Comparison of ENCODE assay signal across 17 cellular contexts in the genomic region with DNA sequence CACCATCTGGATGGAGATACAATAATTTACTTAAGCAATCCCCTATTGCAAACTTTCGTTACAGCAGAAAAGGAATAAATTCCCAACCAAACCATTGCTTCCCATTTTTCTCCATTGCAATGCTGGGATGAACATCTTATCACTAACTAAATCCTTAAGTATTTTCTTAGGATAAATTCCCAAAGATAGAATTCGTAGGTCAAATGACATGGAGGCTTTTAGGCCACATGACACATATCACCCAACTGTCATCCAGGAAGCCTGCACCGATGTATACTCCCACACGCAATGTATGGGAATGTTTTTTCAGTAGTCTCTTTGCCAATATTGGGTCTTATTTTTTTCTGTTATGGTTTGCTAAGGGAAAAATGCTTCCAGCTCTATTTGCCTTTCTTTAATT. TPM values are rescaled to one million over a fixed set of nuclear protein-coding genes. Genes with fewer than 3 reads are reported as not detected.
DNase-seq lines count a peak whose midpoint lies in the region; ATAC-seq and TF ChIP-seq lines count a peak whose summit lies in the region.
"Had no signal": no experiment of that assay in that cellular context is flagged by ENCODE, and none has a peak within 500 bp of the region (broad histone marks: within the 10 kb centered on the region; RNA-seq: fewer than 3 reads in every experiment).

No MANE protein-coding gene starts in this region.

- no peak for TF ChIP-seq POLR2A in vagina (IDR thresholded peaks at IDR 0.05)

- 84% methylated on average over 4 of the region's 4 CpGs for WGBS in mammary epithelial cell (ENCODE audit: low coverage, missing lambda C conversion rate)

- H4K20me1 ChIP-seq in mammary epithelial cell (ENCODE audit: insufficient read depth, low read length): peaks cover 2% of the 10 kb centered on the region

- in situ Hi-C loops in mammary epithelial cell (cut with MboI; ENCODE audit: low sequenced_read_pairs in 2 of 2): loop anchor here in 1 of 2 donors (25.0 kb wide), 2 partner anchors 150 to 325 kb away; partner anchors contain the start of genes DPH1, OVCA2 and RTN4RL1

- CTCF ChIA-PET in mammary epithelial cell (lab: Charles Lee; ENCODE audit: low non-redundant PET): no interaction called here
- CTCF ChIA-PET in naive thymus-derived CD4-positive, alpha-beta T cell (lab: Charles Lee): interaction anchor here (0.8 to 1.3 kb wide), 2 partner anchors 9 to 28 kb away, joined by 3 read pairs; no protein-coding TSS in a partner anchor

- H3K4me3 Mint-ChIP-seq in naive thymus-derived CD4-positive, alpha-beta T cell: peak overlapping the region in 7 of 10 donors; percentile 28 to 85 (median 74)
- H3K4me3 Mint-ChIP-seq: activated naive CD8-positive, alpha-beta T cell treated with anti-CD3 and anti-CD28 coated beads, Interleukin-2, amount 50 U/mL, for 24 hours had no signal

- peak overlapping the region in 1 of 9 donors; percentile 42 for H3K27ac Mint-ChIP-seq in naive thymus-derived CD4-positive, alpha-beta T cell
- H3K27ac Mint-ChIP-seq: activated naive CD8-positive, alpha-beta T cell treated with anti-CD3 and anti-CD28 coated beads, Interleukin-2, amount 50 U/mL, for 24 hours had no signal

- no TSS peak for BruUV-seq in mammary epithelial cell (replicated peaks; lab: Mats Ljungman, UMichigan)

- peaks cover 46% of the 10 kb centered on the region for H3K79me2 ChIP-seq in mammary epithelial cell (ENCODE audit: insufficient read depth, low read length)

- peak overlapping the region; percentile 95 for H3K4me3 ChIP-seq in left ventricle myocardium inferior
- H3K4me3 ChIP-seq in mammary epithelial cell (replicated peaks in 1 of 3; ENCODE audit: insufficient read depth in 1 of 3, low read depth in 2 of 3, low read length in 3 of 3): no peak overlapping the region
- H3K4me3 ChIP-seq in naive thymus-derived CD4-positive, alpha-beta T cell (ENCODE audit: low read length): no peak overlapping the region
- H3K4me3 ChIP-seq in vagina: no peak overlapping the region

- dilution Hi-C loops in mammary epithelial cell (cut with HindIII; ENCODE audit: low sequenced_read_pairs): loop anchor here (5.0 kb wide), 3 partner anchors 35 to 135 kb away; partner anchors contain the start of gene SLC43A2

- ATAC-seq in left cardiac atrium (no peak), left colon (no peak), HG02938 (IDR thresholded peaks at IDR 0.05; ENCODE audit: unreplicated experiment) (no peak), GM21381 (IDR thresholded peaks at IDR 0.05; ENCODE audit: unreplicated experiment) (no peak)
- ATAC-seq in naive thymus-derived CD4-positive, alpha-beta T cell: no peak
- ATAC-seq: activated naive CD8-positive, alpha-beta T cell treated with anti-CD3 and anti-CD28 coated beads, Interleukin-2, amount 50 U/mL, for 24 hours; heart left ventricle had no signal

- H3K36me3 ChIP-seq in left ventricle myocardium inferior: peaks cover 40% of the 10 kb centered on the region
- peaks cover 28% of the 10 kb centered on the region for H3K36me3 ChIP-seq in mammary epithelial cell (ENCODE audit: insufficient read depth, low read length)
- no peaks in the 10 kb centered on the region for H3K36me3 ChIP-seq in naive thymus-derived CD4-positive, alpha-beta T cell (ENCODE audit: control insufficient read depth in 2 of 3, insufficient read depth in 3 of 3, low read length in 3 of 3)
- H3K36me3 ChIP-seq in vagina: peaks cover 0 to 5% of the 10 kb centered on the region in 2 donors

- peaks cover 0 to 13% (median 0%) of the 10 kb centered on the region in 5 donors for H3K36me3 Mint-ChIP-seq in naive thymus-derived CD4-positive, alpha-beta T cell

- no peak overlapping the region for H3K9ac ChIP-seq in mammary epithelial cell (ENCODE audit: insufficient read depth, low read length)

- H3K27me3 ChIP-seq in left ventricle myocardium inferior (ENCODE audit: low read depth) (no peaks in the 10 kb centered on the region), mammary epithelial cell (ENCODE audit: insufficient read depth, low read length) (no peaks in the 10 kb centered on the region), vagina (no peaks in the 10 kb centered on the region)
- peaks cover 0 to 7% of the 10 kb centered on the region in 2 donors for H3K27me3 ChIP-seq in naive thymus-derived CD4-positive, alpha-beta T cell (ENCODE audit: control insufficient read depth in 2 of 2, insufficient read depth in 2 of 2, low read length in 2 of 2)
- H3K27me3 ChIP-seq: heart left ventricle had no signal

- DNase-seq in left ventricle myocardium inferior (no peak), left cardiac atrium (no peak), mammary epithelial cell (no peak), vagina (ENCODE audit: extremely low spot score in 2 of 2) (no peak), left colon (no peak)
- DNase-seq in naive thymus-derived CD4-positive, alpha-beta T cell: no peak
- DNase-seq: activated naive CD8-positive, alpha-beta T cell treated with anti-CD3 and anti-CD28 coated beads, Interleukin-2, amount 50 U/mL, for 24 hours; cerebellar nuclear complex; heart left ventricle; kidney; MM.1S; NCI-H1930; NCI-H69; stimulated activated CD4-positive, alpha-beta T cell treated with anti-CD3 and anti-CD28 coated beads, Interleukin-1b, Interleukin-23, amount 100 ng/mL, for 48 hours had no signal

- intact Hi-C loops in left ventricle myocardium inferior (cut with micrococcal nuclease): no loop called here
- intact Hi-C loops in left cardiac atrium (cut with DNase I): loop anchor here in 1 of 2 donors (5.0 kb wide), 1 partner anchor 40 kb away; no protein-coding TSS in a partner anchor
- intact Hi-C loops in mammary epithelial cell (cut with micrococcal nuclease): loop anchor here (10.0 kb wide), 1 partner anchor 693 kb away; the partner anchor contains the start of gene MNT
- intact Hi-C loops in naive thymus-derived CD4-positive, alpha-beta T cell (cut with micrococcal nuclease): no loop called here
- intact Hi-C loops in vagina (cut with DNase I): loop anchor here (2.0 to 10.0 kb wide), 2 partner anchors 27 to 137 kb away; partner anchors contain the start of gene PRPF8
- intact Hi-C loops in left colon (cut with DNase I, micrococcal nuclease): no loop called here

- H3K4me1 Mint-ChIP-seq in naive thymus-derived CD4-positive, alpha-beta T cell: peaks cover 10 to 29% (median 22%) of the 10 kb centered on the region in 7 donors

- H3K9me3 Mint-ChIP-seq in naive thymus-derived CD4-positive, alpha-beta T cell: no peaks in the 10 kb centered on the region
- H3K9me3 Mint-ChIP-seq: activated naive CD8-positive, alpha-beta T cell treated with anti-CD3 and anti-CD28 coated beads, Interleukin-2, amount 50 U/mL, for 24 hours; T-cell had no signal

- POLR2A ChIA-PET in naive thymus-derived CD4-positive, alpha-beta T cell (lab: Charles Lee): interaction anchor here (0.5 to 1.1 kb wide), 4 partner anchors 12 to 103 kb away, joined by 3 to 4 read pairs (median 4); partner anchors contain the start of gene WDR81

- H3K4me1 ChIP-seq in left ventricle myocardium inferior (peaks cover 70% of the 10 kb centered on the region), mammary epithelial cell (ENCODE audit: insufficient read depth, low read length) (peaks cover 41% of the 10 kb centered on the region), vagina (peaks cover 45% of the 10 kb centered on the region)
- peaks cover 14 to 20% of the 10 kb centered on the region in 2 donors for H3K4me1 ChIP-seq in naive thymus-derived CD4-positive, alpha-beta T cell (ENCODE audit: control insufficient read depth in 2 of 2, insufficient read depth in 2 of 2, low read length in 2 of 2)

- no peak overlapping the region for H2AFZ ChIP-seq in mammary epithelial cell (ENCODE audit: low read depth, low read length)

- peak overlapping the region; percentile 83 for H3K27ac ChIP-seq in left ventricle myocardium inferior (replicated peaks)
- H3K27ac ChIP-seq in mammary epithelial cell (ENCODE audit: insufficient read depth, low read depth, low read length): no peak overlapping the region
- no peak overlapping the region for H3K27ac ChIP-seq in naive thymus-derived CD4-positive, alpha-beta T cell (ENCODE audit: low read depth, low read length)
- H3K27ac ChIP-seq in vagina: peak overlapping the region; percentile 100

- H3K9me3 ChIP-seq in left ventricle myocardium inferior (replicated peaks): no peaks in the 10 kb centered on the region
- no peaks in the 10 kb centered on the region for H3K9me3 ChIP-seq in mammary epithelial cell (replicated peaks; ENCODE audit: insufficient read depth, low read length)
- H3K9me3 ChIP-seq in naive thymus-derived CD4-positive, alpha-beta T cell (ENCODE audit: control insufficient read depth in 2 of 3, low read length in 3 of 3): no peaks in the 10 kb centered on the region
- no peaks in the 10 kb centered on the region for H3K9me3 ChIP-seq in vagina
- H3K9me3 ChIP-seq: heart left ventricle had no signal

- peaks cover 4 to 33% (median 18%) of the 10 kb centered on the region in 5 donors for H3K27me3 Mint-ChIP-seq in naive thymus-derived CD4-positive, alpha-beta T cell

- H3K4me2 ChIP-seq in mammary epithelial cell (ENCODE audit: insufficient read depth, low read depth, low read length): peak overlapping the region; percentile 100

- TF ChIP-seq CTCF in left ventricle myocardium inferior (IDR thresholded peaks at IDR 0.05; ENCODE audit: borderline replicate concordance) (no peak), mammary epithelial cell (conservative IDR thresholded peaks at IDR 0.05 in 1 of 2, IDR thresholded peaks at IDR 0.05 in 1 of 2; ENCODE audit: extremely low read depth in 1 of 2, insufficient read depth in 1 of 2, low read depth in 1 of 2, low read length in 2 of 2) (no peak), vagina (IDR thresholded peaks at IDR 0.05) (no peak)

RNA-seq across cellular contexts. Expression of gene TLCD2, which starts 1.6 kb away (rescaled TPM):
- 1.8 TPM for total RNA-seq in left ventricle myocardium inferior
- total RNA-seq in left cardiac atrium: 1 to 10 TPM; 3.7 to 6.0 TPM
- total RNA-seq in mammary epithelial cell: 1 to 10 TPM; 2.2 to 5.7 TPM
- 0.87 TPM for polyA plus RNA-seq in mammary epithelial cell
- 4.4 TPM for polyA minus RNA-seq in mammary epithelial cell
- total RNA-seq in naive thymus-derived CD4-positive, alpha-beta T cell: under 1 TPM in 4 of 5 experiments, not detected in 1; 0.05 to 0.49 (median 0.08) TPM
- not detected for polyA plus RNA-seq in naive thymus-derived CD4-positive, alpha-beta T cell
- total RNA-seq in vagina: 10.8 TPM
- total RNA-seq in left colon: 10 to 100 TPM; 33.1 to 50.7 TPM

RNA-seq across cellular contexts. Expression of gene WDR81, which starts 12.7 kb away (rescaled TPM):
- 9.3 TPM for total RNA-seq in left ventricle myocardium inferior
- total RNA-seq in left cardiac atrium: 10 to 100 TPM; 15.4 to 16.1 TPM
- 10 to 100 TPM; 17.8 to 35.5 TPM for total RNA-seq in mammary epithelial cell
- polyA plus RNA-seq in mammary epithelial cell: 10.2 TPM
- 8.5 TPM for polyA minus RNA-seq in mammary epithelial cell
- total RNA-seq in naive thymus-derived CD4-positive, alpha-beta T cell: 10 to 100 TPM; 30.7 to 55.1 (median 38.3) TPM
- 10 to 100 TPM in 1 of 2 donors, 1 to 10 TPM in 1; 9.8 to 25.5 TPM for polyA plus RNA-seq in naive thymus-derived CD4-positive, alpha-beta T cell
- total RNA-seq in vagina: 57.2 TPM
- 10 to 100 TPM; 16.1 to 23.4 TPM for total RNA-seq in left colon

RNA-seq across cellular contexts. Expression of gene PRPF8, which starts 27.1 kb away (rescaled TPM):
- 136 TPM for total RNA-seq in left ventricle myocardium inferior
- 100 to 1,000 TPM; 136 to 181 TPM for total RNA-seq in left cardiac atrium
- 100 to 1,000 TPM; 114 to 243 TPM for total RNA-seq in mammary epithelial cell
- polyA plus RNA-seq in mammary epithelial cell: 132 TPM
- polyA minus RNA-seq in mammary epithelial cell: 482 TPM
- 100 to 1,000 TPM; 388 to 554 (median 460) TPM for total RNA-seq in naive thymus-derived CD4-positive, alpha-beta T cell
- 100 to 1,000 TPM; 167 to 272 TPM for polyA plus RNA-seq in naive thymus-derived CD4-positive, alpha-beta T cell
- total RNA-seq in vagina: 247 TPM
- 100 to 1,000 TPM; 162 to 204 TPM for total RNA-seq in left colon

RNA-seq across cellular contexts. Expression of gene SERPINF2, which starts 30.9 kb away (rescaled TPM):
- 0.33 TPM for total RNA-seq in left ventricle myocardium inferior
- total RNA-seq in left cardiac atrium: 1 to 10 TPM; 4.2 to 4.9 TPM
- total RNA-seq in mammary epithelial cell: 1 to 10 TPM; 5.7 to 7.3 TPM
- 10.1 TPM for polyA plus RNA-seq in mammary epithelial cell
- 3.7 TPM for polyA minus RNA-seq in mammary epithelial cell
- total RNA-seq in naive thymus-derived CD4-positive, alpha-beta T cell: 1 to 10 TPM in 1 of 5 experiments, under 1 TPM in 4; 0.27 to 1.4 (median 0.65) TPM
- polyA plus RNA-seq in naive thymus-derived CD4-positive, alpha-beta T cell: not detected
- 23.8 TPM for total RNA-seq in vagina
- 1 to 10 TPM; 1.4 to 2.7 TPM for total RNA-seq in left colon

RNA-seq across cellular contexts. Expression of gene SERPINF1, which starts 50.1 kb away (rescaled TPM):
- 122 TPM for total RNA-seq in left ventricle myocardium inferior
- total RNA-seq in left cardiac atrium: 100 to 1,000 TPM; 252 to 407 TPM
- total RNA-seq in mammary epithelial cell: 10 to 100 TPM; 10.8 to 89.5 TPM
- 85.4 TPM for polyA plus RNA-seq in mammary epithelial cell
- 77.9 TPM for polyA minus RNA-seq in mammary epithelial cell
- total RNA-seq in naive thymus-derived CD4-positive, alpha-beta T cell: 10 to 100 TPM in 1 of 5 experiments, 1 to 10 TPM in 3, not detected in 1; 1.5 to 12.1 (median 4.9) TPM
- polyA plus RNA-seq in naive thymus-derived CD4-positive, alpha-beta T cell: 1 to 10 TPM; 4.6 to 8.9 TPM
- total RNA-seq in vagina: 1,040 TPM
- total RNA-seq in left colon: 10 to 100 TPM; 33.3 to 60.6 TPM

Comparison
In these comparisons a context has a peak if more than half of its experiments do, and no peak if none do; other contexts are left out.
1. H3K27ac ChIP-seq: peak in left ventricle myocardium inferior (single experiment) and vagina (single experiment); none in mammary epithelial cell (single experiment) and naive thymus-derived CD4-positive, alpha-beta T cell (single experiment).
2. intact Hi-C loops: an anchor here in mammary epithelial cell (10.0 kb wide) and vagina (2.0 to 10.0 kb wide); none called in left ventricle myocardium inferior, naive thymus-derived CD4-positive, alpha-beta T cell and left colon.